Comparison of ENCODE assay signal across 11 cellular contexts in the genomic region with DNA sequence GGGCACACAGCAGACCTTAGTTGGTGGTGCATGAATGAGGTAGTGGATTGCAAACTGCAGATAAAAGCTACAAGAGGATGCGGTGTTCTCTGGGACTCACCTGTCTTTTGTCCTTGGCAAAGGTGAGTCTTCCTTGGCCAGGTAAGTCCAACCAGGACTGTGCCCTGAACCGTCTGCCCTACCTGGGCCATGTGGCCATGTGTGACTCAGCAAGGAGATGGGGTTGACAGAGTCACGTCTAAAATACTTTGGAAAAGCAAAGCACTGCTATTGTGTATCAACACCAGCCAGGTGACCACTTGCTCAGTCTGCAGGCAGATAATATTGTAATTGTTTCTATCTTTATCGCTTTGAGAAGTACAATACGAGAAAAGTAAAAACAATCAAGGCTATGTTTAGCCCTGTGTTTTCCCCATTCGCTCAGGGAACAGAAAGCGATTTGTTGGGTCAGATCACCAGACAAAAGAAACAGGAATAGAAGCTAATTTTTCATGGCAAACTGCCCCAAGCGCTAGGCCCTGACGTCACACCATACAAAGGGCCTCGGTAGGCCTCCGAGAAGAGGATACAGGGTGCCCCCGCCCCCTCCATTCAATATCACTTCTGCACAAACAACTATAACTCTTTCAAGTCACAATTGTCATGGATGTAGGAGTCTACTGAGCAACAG. TPM values are rescaled to one million over a fixed set of nuclear protein-coding genes. Genes with fewer than 3 reads are reported as not detected.
DNase-seq lines count a peak whose midpoint lies in the region; ATAC-seq and TF ChIP-seq lines count a peak whose summit lies in the region.
"Had no signal": no experiment of that assay in that cellular context is flagged by ENCODE, and none has a peak within 500 bp of the region (broad histone marks: within the 10 kb centered on the region; RNA-seq: fewer than 3 reads in every experiment).

No MANE protein-coding gene starts in this region.

- H3K27me3 Mint-ChIP-seq in stimulated activated memory B cell treated with anti-CD40 and anti-IgM and Interleukin-4, amounts not matched to agents 10 μg/mL and 1 μg/mL and 100 μg/mL, for 72 hours, result no peaks in the 10 kb centered on the region

- no peak overlapping the region for H3K4me3 ChIP-seq in ascending aorta
- H3K4me3 ChIP-seq in PC-3 (ENCODE audit: low read length), result no peak overlapping the region
- H3K4me3 ChIP-seq in foreskin fibroblast (ENCODE audit: low read depth in 1 of 2, low read length in 2 of 2), result no peak overlapping the region

- no peaks in the 10 kb centered on the region for H4K20me1 ChIP-seq in PC-3 (ENCODE audit: low read length)

- no peak overlapping the region for H3K4me3 Mint-ChIP-seq in stimulated activated memory B cell treated with anti-CD40 and anti-IgM and Interleukin-4, amounts not matched to agents 10 μg/mL and 1 μg/mL and 100 μg/mL, for 72 hours

- H3K9me3 ChIP-seq in ascending aorta, result no peaks in the 10 kb centered on the region
- H3K9me3 ChIP-seq in PC-3 (ENCODE audit: low read length), result no peaks in the 10 kb centered on the region

- H3K27me3 ChIP-seq in ascending aorta (no peaks in the 10 kb centered on the region), PC-3 (ENCODE audit: low read length) (no peaks in the 10 kb centered on the region)

- H3K4me1 Mint-ChIP-seq in stimulated activated memory B cell treated with anti-CD40 and anti-IgM and Interleukin-4, amounts not matched to agents 10 μg/mL and 1 μg/mL and 100 μg/mL, for 72 hours, result peaks cover 73% of the 10 kb centered on the region

- DNase-seq in ascending aorta (ENCODE audit: low spot score in 2 of 2), result no peak
- DNase-seq in left lobe of liver (ENCODE audit: low spot score), result no peak
- DNase-seq in PC-3, result no peak
- DNase-seq in foreskin fibroblast, result no peak
- DNase-seq in NCI-H1092 treated with DMSO at 0.1 percent for 48 hours (lab: John Stamatoyannopoulos, UW), result no peak
- DNase-seq in T-helper 9 cell, result no peak
- DNase-seq: NCI-H526; stimulated activated CD4-positive, alpha-beta T cell treated with anti-CD3 and anti-CD28 coated beads, Interleukin-15, amount 100 ng/mL, for 24 hours had no signal

- H3K9me3 Mint-ChIP-seq in stimulated activated memory B cell treated with anti-CD40 and anti-IgM and Interleukin-4, amounts not matched to agents 10 μg/mL and 1 μg/mL and 100 μg/mL, for 72 hours, result no peaks in the 10 kb centered on the region
- H3K9me3 Mint-ChIP-seq: activated T-helper 2 cell treated with anti-CD3 and anti-CD28 coated beads, Interferon-gamma antibody, Interleukin-2, Interleukin-4, amounts not matched to agents 10 μg/mL and 5 μg/mL and 100 μg/mL, durations not matched to agents 14 hours and 24 hours and 36 hours had no signal

- H3K27ac Mint-ChIP-seq in stimulated activated memory B cell treated with anti-CD40 and anti-IgM and Interleukin-4, amounts not matched to agents 10 μg/mL and 1 μg/mL and 100 μg/mL, for 72 hours, result peak overlapping the region; percentile 87
- H3K27ac Mint-ChIP-seq: activated T-helper 2 cell treated with anti-CD3 and anti-CD28 coated beads, Interferon-gamma antibody, Interleukin-2, Interleukin-4, amounts not matched to agents 10 μg/mL and 5 μg/mL and 100 μg/mL, durations not matched to agents 14 hours and 24 hours and 36 hours had no signal

- no peaks in the 10 kb centered on the region for H3K9me2 ChIP-seq in PC-3 (replicated peaks; ENCODE audit: low read length)

- no peak overlapping the region for H3K9ac ChIP-seq in PC-3 (ENCODE audit: low read length)

- no TSS peak for BruUV-seq in PC-3 (replicated peaks; lab: Mats Ljungman, UMichigan)

- H3K79me2 ChIP-seq in PC-3 (ENCODE audit: low read length), result no peaks in the 10 kb centered on the region

- H3K4me1 ChIP-seq in ascending aorta (peaks cover 0 to 9% of the 10 kb centered on the region in 2 donors), PC-3 (ENCODE audit: insufficient read depth, low read length) (no peaks in the 10 kb centered on the region)

- H3K27ac ChIP-seq in ascending aorta, result peak overlapping the region; percentile 48 to 63
- H3K27ac ChIP-seq in PC-3 (ENCODE audit: low read length), result no peak overlapping the region

- H2AFZ ChIP-seq in PC-3 (ENCODE audit: low read length), result no peak overlapping the region

- no peak for TF ChIP-seq CTCF in ascending aorta (IDR thresholded peaks at IDR 0.05)
- TF ChIP-seq CTCF in PC-3 (conservative IDR thresholded peaks at IDR 0.05; ENCODE audit: low read depth, low read length), result no peak
- TF ChIP-seq CTCF in foreskin fibroblast (IDR thresholded peaks at IDR 0.05; ENCODE audit: low read depth, low read length), result no peak

- H3K36me3 Mint-ChIP-seq in stimulated activated memory B cell treated with anti-CD40 and anti-IgM and Interleukin-4, amounts not matched to agents 10 μg/mL and 1 μg/mL and 100 μg/mL, for 72 hours, result peaks cover 27% of the 10 kb centered on the region

- CTCF ChIA-PET in PC-3 (lab: Charles Lee), result no interaction called here

- ATAC-seq in GM18868 (IDR thresholded peaks at IDR 0.05; ENCODE audit: unreplicated experiment) (peak; percentile 32), left lobe of liver (peak; percentile 58), PC-3 (no peak)
- ATAC-seq in stimulated activated memory B cell treated with anti-CD40 and anti-IgM and Interleukin-4, amounts not matched to agents 10 μg/mL and 1 μg/mL and 100 μg/mL, for 72 hours, result no peak

- POLR2A ChIA-PET in PC-3 (lab: Charles Lee; ENCODE audit: unreplicated experiment), result no interaction called here

- H3K36me3 ChIP-seq in ascending aorta (peaks cover 2 to 4% of the 10 kb centered on the region in 2 donors), PC-3 (ENCODE audit: low read depth, low read length) (no peaks in the 10 kb centered on the region)

- intact Hi-C loops in ascending aorta (cut with DNase I), result no loop called here
- intact Hi-C loops in PC-3 (cut with micrococcal nuclease), result no loop called here

- H3K4me2 ChIP-seq in PC-3 (ENCODE audit: low read length), result no peak overlapping the region

- no peaks in the 10 kb centered on the region for H3F3A ChIP-seq in PC-3 (ENCODE audit: low read length, unreplicated experiment)

RNA-seq across cellular contexts. Expression of gene FAM53B, which starts 57.3 kb away (rescaled TPM):
- 52.5 TPM for total RNA-seq in ascending aorta
- 5.7 TPM for total RNA-seq in left lobe of liver
- total RNA-seq in PC-3 (2014; rRNA removed), result 16.5 and 19.4 TPM in 2 replicates

Comparison
In these comparisons a context has a peak if more than half of its experiments do, and no peak if none do; other contexts are left out.
1. ATAC-seq: peak in GM18868 (single experiment) and left lobe of liver (single experiment); none in stimulated activated memory B cell treated with anti-CD40 and anti-IgM and Interleukin-4, amounts not matched to agents 10 μg/mL and 1 μg/mL and 100 μg/mL, for 72 hours (single experiment) and PC-3 (single experiment).